Comparison of ENCODE assay signal across 9 cellular contexts in genomic region chr10:127117125-127117524, GRCh38.
DNase-seq lines count a peak whose midpoint lies in the region; FAIRE-seq and TF ChIP-seq lines count a peak whose summit lies in the region.
"Had no signal": no experiment of that assay in that cellular context is flagged by ENCODE, and none has a peak within 500 bp of the region (broad histone marks: within the 10 kb centered on the region; RNA-seq: fewer than 3 reads in every experiment).

No MANE protein-coding gene starts in this region.

- DNase-seq in cardiac muscle cell (ENCODE audit: low read depth in 1 of 2, low spot score in 1 of 2), result peak; percentile 72 to 82
- no peak for DNase-seq in right atrium auricular region (ENCODE audit: low spot score)
- peak; percentile 60 for DNase-seq in activated naive CD4-positive, alpha-beta T cell treated with anti-CD3 and anti-CD28 coated beads, Interleukin-2, amount 10 ng/mL, durations not matched to agents 7 days and 5 days
- peak; percentile 66 for DNase-seq in iris pigment epithelial cell (ENCODE audit: low read depth)
- DNase-seq in urothelium cell line (ENCODE audit: low spot score), result peak; percentile 41
- DNase-seq in occipital lobe (lab: John Stamatoyannopoulos, UW), result no peak
- DNase-seq in SK-N-DZ (ENCODE audit: low spot score), result no peak
- no peak for DNase-seq in NCI-H510A (lab: John Stamatoyannopoulos, UW)

- no peaks in the 10 kb centered on the region for H3K4me1 ChIP-seq in cardiac muscle cell (ENCODE audit: low read depth)
- no peaks in the 10 kb centered on the region for H3K4me1 ChIP-seq in right atrium auricular region

- H3K27me3 ChIP-seq in cardiac muscle cell (no peaks in the 10 kb centered on the region), right atrium auricular region (no peaks in the 10 kb centered on the region)

- CTCF ChIA-PET in activated naive CD4-positive, alpha-beta T cell treated with anti-CD3 and anti-CD28 coated beads, Interleukin-2, amount 10 ng/mL, durations not matched to agents 7 days and 5 days (lab: Charles Lee), result no interaction called here

- H3K27me3 Mint-ChIP-seq in activated naive CD4-positive, alpha-beta T cell treated with anti-CD3 and anti-CD28 coated beads, Interleukin-2, amount 10 ng/mL, durations not matched to agents 7 days and 5 days, result no peaks in the 10 kb centered on the region

- FAIRE-seq in urothelium cell line (lab: Jason Lieb, UNC), result no peak

- H3K4me3 ChIP-seq in cardiac muscle cell (no peak overlapping the region), right atrium auricular region (no peak overlapping the region)

- H3K9me3 Mint-ChIP-seq in activated naive CD4-positive, alpha-beta T cell treated with anti-CD3 and anti-CD28 coated beads, Interleukin-2, amount 10 ng/mL, durations not matched to agents 7 days and 5 days, result no peaks in the 10 kb centered on the region

- H3K36me3 ChIP-seq in cardiac muscle cell (no peaks in the 10 kb centered on the region), right atrium auricular region (peaks cover 18% of the 10 kb centered on the region)

- no peak overlapping the region for H3K27ac Mint-ChIP-seq in activated naive CD4-positive, alpha-beta T cell treated with anti-CD3 and anti-CD28 coated beads, Interleukin-2, amount 10 ng/mL, durations not matched to agents 7 days and 5 days
- H3K27ac Mint-ChIP-seq: stimulated activated naive CD8-positive, alpha-beta T cell treated with anti-CD3 and anti-CD28 coated beads, Interleukin-15, Interleukin-2, amounts not matched to agents 100 ng/mL and 50 ng/mL, for 24 hours had no signal

- no peak for TF ChIP-seq CTCF in cardiac muscle cell (IDR thresholded peaks at IDR 0.05; ENCODE audit: low read depth, low read length)
- no peak for TF ChIP-seq CTCF in right atrium auricular region (IDR thresholded peaks at IDR 0.05)

- no peaks in the 10 kb centered on the region for H3K36me3 Mint-ChIP-seq in activated naive CD4-positive, alpha-beta T cell treated with anti-CD3 and anti-CD28 coated beads, Interleukin-2, amount 10 ng/mL, durations not matched to agents 7 days and 5 days

- no peaks in the 10 kb centered on the region for H3K9me3 ChIP-seq in cardiac muscle cell (ENCODE audit: low read depth)
- no peaks in the 10 kb centered on the region for H3K9me3 ChIP-seq in right atrium auricular region

- H3K4me1 Mint-ChIP-seq in activated naive CD4-positive, alpha-beta T cell treated with anti-CD3 and anti-CD28 coated beads, Interleukin-2, amount 10 ng/mL, durations not matched to agents 7 days and 5 days, result no peaks in the 10 kb centered on the region

- no peak overlapping the region for H3K4me3 Mint-ChIP-seq in activated naive CD4-positive, alpha-beta T cell treated with anti-CD3 and anti-CD28 coated beads, Interleukin-2, amount 10 ng/mL, durations not matched to agents 7 days and 5 days
- H3K4me3 Mint-ChIP-seq: stimulated activated naive CD8-positive, alpha-beta T cell treated with anti-CD3 and anti-CD28 coated beads, Interleukin-15, Interleukin-2, amounts not matched to agents 100 ng/mL and 50 ng/mL, for 24 hours had no signal

- H3K27ac ChIP-seq in cardiac muscle cell (no peak overlapping the region), right atrium auricular region (no peak overlapping the region)

Comparison
In these comparisons a context has a peak if more than half of its experiments do, and no peak if none do; other contexts are left out.
1. DNase-seq: peak in cardiac muscle cell (2 of 2), activated naive CD4-positive, alpha-beta T cell treated with anti-CD3 and anti-CD28 coated beads, Interleukin-2, amount 10 ng/mL, durations not matched to agents 7 days and 5 days (single experiment), iris pigment epithelial cell (single experiment) and urothelium cell line (single experiment); none in right atrium auricular region (single experiment), occipital lobe (single experiment), SK-N-DZ (single experiment) and NCI-H510A (single experiment).